In genomic region chr11:6755303-6755952, GRCh38 we compare ENCODE assay signal across 9 cellular contexts. TPM values are rescaled to one million over a fixed set of nuclear protein-coding genes. Genes with fewer than 3 reads are reported as not detected.
DNase-seq lines count a peak whose midpoint lies in the region; ATAC-seq and TF ChIP-seq lines count a peak whose summit lies in the region.
"Had no signal": no experiment of that assay in that cellular context is flagged by ENCODE, and none has a peak within 500 bp of the region (broad histone marks: within the 10 kb centered on the region; RNA-seq: fewer than 3 reads in every experiment).

No MANE protein-coding gene starts in this region.

- H3K4me3 Mint-ChIP-seq in activated CD8-positive, alpha-beta memory T cell treated with anti-CD3 and anti-CD28 coated beads, Interleukin-2, amount 10 ng/mL, durations not matched to agents 7 days and 5 days: no peak overlapping the region
- H3K4me3 Mint-ChIP-seq in T-helper 17 cell (no peak overlapping the region), endothelial cell (ENCODE audit: unreplicated experiment) (no peak overlapping the region)

- no peak overlapping the region for H3K27ac Mint-ChIP-seq in activated CD8-positive, alpha-beta memory T cell treated with anti-CD3 and anti-CD28 coated beads, Interleukin-2, amount 10 ng/mL, durations not matched to agents 7 days and 5 days
- H3K27ac Mint-ChIP-seq in T-helper 17 cell (no peak overlapping the region), endothelial cell (ENCODE audit: unreplicated experiment) (no peak overlapping the region)

- H3K27me3 Mint-ChIP-seq in activated CD8-positive, alpha-beta memory T cell treated with anti-CD3 and anti-CD28 coated beads, Interleukin-2, amount 10 ng/mL, durations not matched to agents 7 days and 5 days: peaks cover 1% of the 10 kb centered on the region
- H3K27me3 Mint-ChIP-seq in T-helper 17 cell (peaks cover 3% of the 10 kb centered on the region), endothelial cell (ENCODE audit: unreplicated experiment) (no peaks in the 10 kb centered on the region)

- CTCF ChIA-PET in activated CD8-positive, alpha-beta memory T cell treated with anti-CD3 and anti-CD28 coated beads, Interleukin-2, amount 10 ng/mL, durations not matched to agents 7 days and 5 days (lab: Charles Lee): interaction anchor here (0.9 to 16.3 kb wide), 20 partner anchors 10 to 940 kb away, joined by 3 to 357 read pairs (median 5); partner anchors contain the start of genes MRPL17 and TAF10

- TF ChIP-seq CTCF in endothelial cell (IDR thresholded peaks at IDR 0.05; ENCODE audit: unreplicated experiment): peak; percentile 91

- DNase-seq in activated CD8-positive, alpha-beta memory T cell treated with anti-CD3 and anti-CD28 coated beads, Interleukin-2, amount 10 ng/mL, durations not matched to agents 7 days and 5 days: peak; percentile 51
- DNase-seq in activated CD8-positive, alpha-beta memory T cell treated with anti-CD3 and anti-CD28 coated beads, Interleukin-2, amount 50 U/mL, for 48 hours: no peak
- DNase-seq in T-helper 17 cell (peak in 2 of 3 donors; percentile 19 to 33), endothelial cell (ENCODE audit: low spot score) (peak; percentile 60), myocyte (ENCODE audit: low read depth) (peak; percentile 57), NOMO-1 treated with dmso at 0.1 percent for 144 hours (lab: John Stamatoyannopoulos, UW; ENCODE audit: unreplicated experiment) (no peak)
- no peak for DNase-seq in activated CD4-positive, CD25-positive, alpha-beta regulatory T cell treated with anti-CD3 and anti-CD28 coated beads, Interleukin-2, amount 50 U/mL, for 72 hours

- no peaks in the 10 kb centered on the region for H3K36me3 Mint-ChIP-seq in activated CD8-positive, alpha-beta memory T cell treated with anti-CD3 and anti-CD28 coated beads, Interleukin-2, amount 10 ng/mL, durations not matched to agents 7 days and 5 days
- H3K36me3 Mint-ChIP-seq in T-helper 17 cell (ENCODE audit: low read depth) (no peaks in the 10 kb centered on the region), endothelial cell (ENCODE audit: low read depth, unreplicated experiment) (no peaks in the 10 kb centered on the region)

- peak; percentile 63 for ATAC-seq in activated CD8-positive, alpha-beta memory T cell treated with anti-CD3 and anti-CD28 coated beads, Interleukin-2, amount 10 ng/mL, durations not matched to agents 7 days and 5 days
- peak; percentile 46 for ATAC-seq in HG02798 (IDR thresholded peaks at IDR 0.05; ENCODE audit: poor library complexity, unreplicated experiment)
- peak; percentile 59 for ATAC-seq in T-helper 17 cell

- no peaks in the 10 kb centered on the region for H3K9me3 Mint-ChIP-seq in activated CD8-positive, alpha-beta memory T cell treated with anti-CD3 and anti-CD28 coated beads, Interleukin-2, amount 10 ng/mL, durations not matched to agents 7 days and 5 days (ENCODE audit: low read depth)
- no peaks in the 10 kb centered on the region for H3K9me3 Mint-ChIP-seq in endothelial cell (ENCODE audit: unreplicated experiment)

- H3K9me3 ChIP-seq in T-helper 17 cell (ENCODE audit: control insufficient read depth, low read length, poor library complexity, severe bottlenecking): no peaks in the 10 kb centered on the region

- peaks cover 5% of the 10 kb centered on the region for H3K4me1 Mint-ChIP-seq in activated CD8-positive, alpha-beta memory T cell treated with anti-CD3 and anti-CD28 coated beads, Interleukin-2, amount 10 ng/mL, durations not matched to agents 7 days and 5 days
- H3K4me1 Mint-ChIP-seq in T-helper 17 cell (peaks cover 11% of the 10 kb centered on the region), endothelial cell (ENCODE audit: unreplicated experiment) (no peaks in the 10 kb centered on the region)

RNA-seq across cellular contexts. Expression of gene OR2AG2, which starts 16.3 kb away (rescaled TPM):
- total RNA-seq in activated CD8-positive, alpha-beta memory T cell treated with anti-CD3 and anti-CD28 coated beads, Interleukin-2, amount 10 ng/mL, durations not matched to agents 7 days and 5 days: not detected
- total RNA-seq in T-helper 17 cell: not detected
- 0.26 TPM for total RNA-seq in endothelial cell (ENCODE audit: unreplicated experiment)
- not detected in 2 replicates for total RNA-seq in myocyte
- polyA plus RNA-seq in myocyte (2012): not detected

RNA-seq across cellular contexts. Expression of gene OR2AG1, which starts 27.4 kb away (rescaled TPM):
- not detected for total RNA-seq in activated CD8-positive, alpha-beta memory T cell treated with anti-CD3 and anti-CD28 coated beads, Interleukin-2, amount 10 ng/mL, durations not matched to agents 7 days and 5 days
- total RNA-seq in T-helper 17 cell: not detected
- total RNA-seq in endothelial cell (ENCODE audit: unreplicated experiment): not detected
- not detected in 2 replicates for total RNA-seq in myocyte
- not detected for polyA plus RNA-seq in myocyte (2012)
- total RNA-seq: temporal lobe had no signal

RNA-seq across cellular contexts. Expression of gene OR6A2, which starts 44.1 kb away (rescaled TPM):
- not detected for total RNA-seq in activated CD8-positive, alpha-beta memory T cell treated with anti-CD3 and anti-CD28 coated beads, Interleukin-2, amount 10 ng/mL, durations not matched to agents 7 days and 5 days
- total RNA-seq in T-helper 17 cell: not detected
- total RNA-seq in endothelial cell (ENCODE audit: unreplicated experiment): 0.51 TPM
- total RNA-seq in myocyte: not detected in 2 replicates
- not detected for polyA plus RNA-seq in myocyte (2012)

Comparison
In these comparisons a context has a peak if more than half of its experiments do, and no peak if none do; other contexts are left out.
1. DNase-seq: peak in activated CD8-positive, alpha-beta memory T cell treated with anti-CD3 and anti-CD28 coated beads, Interleukin-2, amount 10 ng/mL, durations not matched to agents 7 days and 5 days (single experiment), T-helper 17 cell (2 of 3), endothelial cell (single experiment) and myocyte (single experiment); none in activated CD8-positive, alpha-beta memory T cell treated with anti-CD3 and anti-CD28 coated beads, Interleukin-2, amount 50 U/mL, for 48 hours (single experiment), NOMO-1 treated with dmso at 0.1 percent for 144 hours (single experiment) and activated CD4-positive, CD25-positive, alpha-beta regulatory T cell treated with anti-CD3 and anti-CD28 coated beads, Interleukin-2, amount 50 U/mL, for 72 hours (single experiment).
2. Peak in every context shown above with its lines, with median percentiles within 50 percentile points of each other: ATAC-seq.